10 cellular contexts compared by ENCODE assay signal in the genomic region with DNA sequence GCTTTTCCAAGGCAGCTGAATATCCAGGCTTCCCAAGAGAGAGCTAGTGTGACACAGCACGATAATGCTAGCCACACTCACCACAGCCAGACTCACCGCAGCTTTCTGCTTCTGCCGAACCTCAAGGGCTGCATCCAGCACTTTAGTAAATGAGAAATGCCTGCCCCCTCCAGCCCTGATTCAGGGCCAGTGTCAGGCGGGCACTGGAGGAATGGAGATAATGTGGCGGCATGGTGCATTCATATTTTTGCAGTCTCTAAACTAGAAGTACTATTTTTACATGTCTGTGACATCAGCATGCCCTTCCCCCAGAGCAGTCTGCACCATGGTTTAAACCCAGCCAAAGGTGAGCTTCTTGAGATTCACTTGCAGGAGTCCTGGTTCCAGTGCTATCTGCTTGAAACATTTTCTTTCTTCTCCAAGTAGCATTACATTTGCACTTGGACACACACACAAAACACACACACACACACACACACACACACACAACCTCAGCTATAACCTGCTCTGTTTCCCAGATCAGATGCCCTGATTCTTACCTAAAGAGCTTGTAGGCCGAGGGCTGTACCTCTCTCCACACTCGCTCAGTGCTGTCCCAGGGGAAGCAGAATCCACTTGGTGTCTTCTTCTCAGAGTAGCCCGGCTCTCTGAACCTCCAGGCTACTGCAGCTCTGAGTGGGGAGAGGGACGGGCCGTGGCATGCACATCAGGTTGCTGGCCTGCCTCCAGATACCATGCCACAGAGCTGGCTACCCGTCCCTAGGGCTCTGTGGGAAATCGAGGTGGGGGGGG. TPM values are rescaled to one million over a fixed set of nuclear protein-coding genes. Genes with fewer than 3 reads are reported as not detected.
DNase-seq lines count a peak whose midpoint lies in the region; ATAC-seq and TF ChIP-seq lines count a peak whose summit lies in the region.
"Had no signal": no experiment of that assay in that cellular context is flagged by ENCODE, and none has a peak within 500 bp of the region (broad histone marks: within the 10 kb centered on the region; RNA-seq: fewer than 3 reads in every experiment).

A gene (minus strand): TSS at position 673 of the 792 bp plus-strand sequence. CDS start 71,963 bp downstream, outside the sequence.

- WGBS in GM23248 (ENCODE audit: low coverage in 1 of 2, low lambda C conversion rate in 2 of 2, missing lambda C conversion rate in 2 of 2), 2 experiments: 78 to 81% methylated on average over 12 of the region's 12 CpGs
- WGBS in psoas muscle, 3 donors: 25 to 40% (median 28%) methylated on average over 12 of the region's 12 CpGs
- WGBS in ovary, 3 donors: 62 to 70% (median 66%) methylated on average over 12 of the region's 12 CpGs

- in situ Hi-C loops in GM23248 (cut with MboI): loop anchor here (25.0 kb wide), 1 partner anchor 523 kb away; no protein-coding TSS in a partner anchor

- H3K4me3 Mint-ChIP-seq in WTC11: no peak within 1 kb of the TSS

- no peaks in the 10 kb centered on the region for H3K9me3 Mint-ChIP-seq in WTC11

- H3K79me2 ChIP-seq in GM23248 (ENCODE audit: insufficient read depth): no peaks in the 10 kb centered on the region

- no peak within 1 kb of the TSS for H3K4me3 ChIP-seq in GM23248
- H3K4me3 ChIP-seq in psoas muscle: peak within 1 kb of the TSS; percentile 6
- H3K4me3 ChIP-seq in ovary: no peak within 1 kb of the TSS
- H3K4me3 ChIP-seq: upper lobe of left lung had no signal

- peaks cover 50% of the 10 kb centered on the region for H3K4me1 Mint-ChIP-seq in WTC11

- H3K4me1 ChIP-seq in GM23248 (ENCODE audit: insufficient read depth): no peaks in the 10 kb centered on the region
- H3K4me1 ChIP-seq in psoas muscle: no peaks in the 10 kb centered on the region
- peaks cover 1% of the 10 kb centered on the region for H3K4me1 ChIP-seq in ovary (ENCODE audit: insufficient read depth)

- no peaks in the 10 kb centered on the region for H3K36me3 Mint-ChIP-seq in WTC11

- H3K9me2 ChIP-seq in GM23248 (ENCODE audit: insufficient read depth): no peaks in the 10 kb centered on the region

- H3K4me2 ChIP-seq in GM23248 (ENCODE audit: unreplicated experiment): no peak within 1 kb of the TSS

- no peak within 1 kb of the TSS for H3K9ac ChIP-seq in GM23248

- H3K27ac ChIP-seq in GM23248 (no peak within 1 kb of the TSS), psoas muscle (no peak within 1 kb of the TSS), ovary (no peak within 1 kb of the TSS)

- DNase-seq in GM23248: no peak
- DNase-seq in WTC11 (ENCODE audit: low spot score): no peak
- peak; percentile 85 for DNase-seq in cardiac septum (ENCODE audit: low spot score)
- DNase-seq in psoas muscle: no peak
- DNase-seq in ovary: no peak
- DNase-seq: DND-41, upper lobe of left lung had no signal

- TF ChIP-seq EP300 in ovary (IDR thresholded peaks at IDR 0.05): no peak

- H3K27ac Mint-ChIP-seq in WTC11: peak within 1 kb of the TSS; percentile 93

- CTCF ChIA-PET in WTC11 (lab: Charles Lee): interaction anchor here (0.6 to 3.6 kb wide), 12 partner anchors 9 to 1118 kb away, joined by 3 to 49 read pairs (median 5); no protein-coding TSS in a partner anchor

- no peaks in the 10 kb centered on the region for H3K27me3 ChIP-seq in GM23248 (replicated peaks; ENCODE audit: insufficient read depth)
- no peaks in the 10 kb centered on the region for H3K27me3 ChIP-seq in psoas muscle (ENCODE audit: insufficient read depth in 3 of 3, low read length in 2 of 3)
- no peaks in the 10 kb centered on the region for H3K27me3 ChIP-seq in ovary
- H3K27me3 ChIP-seq: upper lobe of left lung had no signal

- H3K36me3 ChIP-seq in GM23248 (ENCODE audit: low read depth) (no peaks in the 10 kb centered on the region), psoas muscle (ENCODE audit: insufficient read depth in 1 of 2, low read depth in 1 of 2) (no peaks in the 10 kb centered on the region), ovary (no peaks in the 10 kb centered on the region)
- H3K36me3 ChIP-seq: upper lobe of left lung had no signal

- no peaks in the 10 kb centered on the region for H4K20me1 ChIP-seq in GM23248 (ENCODE audit: insufficient read depth)

- ATAC-seq in WTC11 (no peak; the same call in 1 of the 2 replicates), psoas muscle (peak in 3 of 4 donors; percentile 27 to 49 (median 42)), HG03039 (IDR thresholded peaks at IDR 0.05; ENCODE audit: unreplicated experiment) (no peak), GM18498 (IDR thresholded peaks at IDR 0.05; ENCODE audit: unreplicated experiment) (no peak), HG02642 (IDR thresholded peaks at IDR 0.05; ENCODE audit: poor library complexity, unreplicated experiment) (no peak)

- POLR2A ChIA-PET in WTC11 (lab: Charles Lee): interaction anchor here (0.6 to 1.2 kb wide), 3 partner anchors 12 to 300 kb away, joined by 3 read pairs; no protein-coding TSS in a partner anchor

- intact Hi-C loops in cardiac septum (cut with DNase I) (no loop called here), psoas muscle (cut with DNase I) (no loop called here), ovary (cut with DNase I) (no loop called here)

- H3F3A ChIP-seq in GM23248 (ENCODE audit: insufficient read depth): no peaks in the 10 kb centered on the region

- TF ChIP-seq CTCF in WTC11 (IDR thresholded peaks at IDR 0.05): no peak
- no peak for TF ChIP-seq CTCF in psoas muscle (IDR thresholded peaks at IDR 0.05)
- TF ChIP-seq CTCF in ovary (IDR thresholded peaks at IDR 0.05): no peak

- H3K27me3 Mint-ChIP-seq in WTC11 (ENCODE audit: low read depth): no peaks in the 10 kb centered on the region

- no peak within 1 kb of the TSS for H2AFZ ChIP-seq in GM23248

- no peak for TF ChIP-seq POLR2A in ovary (IDR thresholded peaks at IDR 0.05)

- no peaks in the 10 kb centered on the region for H3K9me3 ChIP-seq in GM23248 (ENCODE audit: low read depth)
- no peaks in the 10 kb centered on the region for H3K9me3 ChIP-seq in psoas muscle
- no peaks in the 10 kb centered on the region for H3K9me3 ChIP-seq in ovary
- H3K9me3 ChIP-seq: upper lobe of left lung had no signal

TF ChIP-seq in WTC11, 78 proteins besides CTCF, POLR2A, EP300 and RAD21:
- TF ChIP-seq NR1H2 (CRISPR knock-in tag; IDR thresholded peaks at IDR 0.05): no peak
- TF ChIP-seq, protein P1, sequence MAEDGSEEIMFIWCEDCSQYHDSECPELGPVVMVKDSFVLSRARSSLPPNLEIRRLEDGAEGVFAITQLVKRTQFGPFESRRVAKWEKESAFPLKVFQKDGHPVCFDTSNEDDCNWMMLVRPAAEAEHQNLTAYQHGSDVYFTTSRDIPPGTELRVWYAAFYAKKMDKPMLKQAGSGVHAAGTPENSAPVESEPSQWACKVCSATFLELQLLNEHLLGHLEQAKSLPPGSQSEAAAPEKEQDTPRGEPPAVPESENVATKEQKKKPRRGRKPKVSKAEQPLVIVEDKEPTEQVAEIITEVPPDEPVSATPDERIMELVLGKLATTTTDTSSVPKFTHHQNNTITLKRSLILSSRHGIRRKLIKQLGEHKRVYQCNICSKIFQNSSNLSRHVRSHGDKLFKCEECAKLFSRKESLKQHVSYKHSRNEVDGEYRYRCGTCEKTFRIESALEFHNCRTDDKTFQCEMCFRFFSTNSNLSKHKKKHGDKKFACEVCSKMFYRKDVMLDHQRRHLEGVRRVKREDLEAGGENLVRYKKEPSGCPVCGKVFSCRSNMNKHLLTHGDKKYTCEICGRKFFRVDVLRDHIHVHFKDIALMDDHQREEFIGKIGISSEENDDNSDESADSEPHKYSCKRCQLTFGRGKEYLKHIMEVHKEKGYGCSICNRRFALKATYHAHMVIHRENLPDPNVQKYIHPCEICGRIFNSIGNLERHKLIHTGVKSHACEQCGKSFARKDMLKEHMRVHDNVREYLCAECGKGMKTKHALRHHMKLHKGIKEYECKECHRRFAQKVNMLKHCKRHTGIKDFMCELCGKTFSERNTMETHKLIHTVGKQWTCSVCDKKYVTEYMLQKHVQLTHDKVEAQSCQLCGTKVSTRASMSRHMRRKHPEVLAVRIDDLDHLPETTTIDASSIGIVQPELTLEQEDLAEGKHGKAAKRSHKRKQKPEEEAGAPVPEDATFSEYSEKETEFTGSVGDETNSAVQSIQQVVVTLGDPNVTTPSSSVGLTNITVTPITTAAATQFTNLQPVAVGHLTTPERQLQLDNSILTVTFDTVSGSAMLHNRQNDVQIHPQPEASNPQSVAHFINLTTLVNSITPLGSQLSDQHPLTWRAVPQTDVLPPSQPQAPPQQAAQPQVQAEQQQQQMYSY (CRISPR knock-in tag; IDR thresholded peaks at IDR 0.05): peak; percentile 77

RNA-seq across cellular contexts. Expression of the gene that starts here (rescaled TPM):
- 9.2 and 13.8 TPM in 2 replicates for total RNA-seq in GM23248 (2014; rRNA removed; shearing (Covaris generic))
- 27.7 and 29.6 TPM in 2 replicates for polyA plus RNA-seq in GM23248 (2016; fragmentation: Nextera tagmentation; extraction: Ambion mirVana)
- total RNA-seq in WTC11 (2021): 0.21 to 0.55 TPM in 2 of 3 replicates, not detected in the other
- total RNA-seq in cardiac septum: 70.2 TPM
- total RNA-seq in psoas muscle: 1 to 10 TPM in 3 of 4 donors, under 1 TPM in 1; 0.74 to 7.1 (median 1.8) TPM
- under 1 TPM; 0.34 to 1.00 (median 0.69) TPM for polyA plus RNA-seq in psoas muscle
- 1 to 10 TPM in 1 of 7 donors, under 1 TPM in 6; 0.10 to 1.0 (median 0.55) TPM for total RNA-seq in ovary
- 1 to 10 TPM in 1 of 2 donors, under 1 TPM in 1; 0.44 to 3.6 TPM for polyA plus RNA-seq in ovary

Comparison
In these comparisons a context has a peak if more than half of its experiments do, and no peak if none do; other contexts are left out.
1. ATAC-seq: peak in psoas muscle (3 of 4); none in WTC11 (single experiment), HG03039 (single experiment), GM18498 (single experiment) and HG02642 (single experiment).